ENCODE assay signal across 8 cellular contexts in the genomic region with DNA sequence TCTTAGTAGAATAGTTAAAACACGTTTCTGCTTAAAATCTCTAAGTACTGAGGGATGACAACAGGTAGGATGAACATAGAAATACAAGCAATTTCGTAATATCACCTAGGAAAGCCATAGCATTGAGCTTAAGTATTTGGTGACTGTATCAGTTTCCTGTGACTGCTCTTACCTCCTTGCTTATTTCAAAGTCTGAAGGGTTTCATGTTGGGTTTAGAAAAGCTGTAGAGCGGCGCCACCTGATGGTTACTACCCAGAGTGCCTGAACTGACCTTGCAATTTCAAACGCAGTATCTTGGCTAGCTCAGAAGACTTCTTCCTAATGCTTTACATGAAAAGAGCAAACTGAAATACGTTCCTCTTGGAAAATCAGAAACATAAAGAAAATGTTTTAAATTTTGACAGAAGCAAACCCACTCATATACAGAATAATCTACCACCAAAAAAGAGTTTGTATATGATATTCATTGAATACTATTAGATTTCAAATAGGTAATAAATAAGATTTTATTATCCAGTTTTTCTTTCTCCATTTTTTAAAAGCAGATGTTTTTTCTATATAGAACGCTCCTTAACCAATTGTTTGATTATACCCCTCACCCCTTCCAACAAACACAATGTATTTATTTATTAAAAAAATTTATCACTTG.
DNase-seq lines count a peak whose midpoint lies in the region; ATAC-seq, FAIRE-seq and TF ChIP-seq lines count a peak whose summit lies in the region.

No MANE protein-coding gene starts in this region.

- no peaks in the 10 kb centered on the region for H3K79me2 ChIP-seq in SU-DHL-6 (ENCODE audit: insufficient read depth, low read length)

- H3F3A ChIP-seq in SU-DHL-6 (ENCODE audit: insufficient read depth): no peaks in the 10 kb centered on the region

- peak overlapping the region; percentile 7 for H2AFZ ChIP-seq in SU-DHL-6 (ENCODE audit: low read depth, low read length, severe bottlenecking)

- H3K9me3 ChIP-seq in SU-DHL-6 (ENCODE audit: insufficient read depth, low read length): no peaks in the 10 kb centered on the region
- no peaks in the 10 kb centered on the region for H3K9me3 ChIP-seq in right cardiac atrium (ENCODE audit: control insufficient read depth, low read length)

- H3K27me3 ChIP-seq in SU-DHL-6 (ENCODE audit: low read length): no peaks in the 10 kb centered on the region
- no peaks in the 10 kb centered on the region for H3K27me3 ChIP-seq in right cardiac atrium (ENCODE audit: control insufficient read depth, insufficient read depth)

- peak overlapping the region; percentile 57 for H3K4me3 Mint-ChIP-seq in activated naive CD8-positive, alpha-beta T cell

- H3K4me2 ChIP-seq in SU-DHL-6 (ENCODE audit: low read depth, low read length, poor library complexity, severe bottlenecking): peak overlapping the region; percentile 5

- no peaks in the 10 kb centered on the region for H3K36me3 ChIP-seq in SU-DHL-6 (ENCODE audit: low read length)

- peak overlapping the region; percentile 2; the same call in 1 of the 2 replicates for H3K9ac ChIP-seq in SU-DHL-6 (ENCODE audit: low read length)

- peaks cover 3% of the 10 kb centered on the region for H3K4me1 ChIP-seq in right cardiac atrium (ENCODE audit: control insufficient read depth, insufficient read depth, low read length)

- no peaks in the 10 kb centered on the region for H3K27me3 Mint-ChIP-seq in activated naive CD8-positive, alpha-beta T cell

- intact Hi-C loops in right cardiac atrium (cut with DNase I): no loop called here

- H3K27ac ChIP-seq in SU-DHL-6 (ENCODE audit: low read depth, low read length): no peak overlapping the region
- no peak overlapping the region for H3K27ac ChIP-seq in right cardiac atrium (ENCODE audit: low read length)

- H3K4me3 ChIP-seq in SU-DHL-6 (ENCODE audit: insufficient read depth, low read length, poor library complexity, severe bottlenecking) (no peak overlapping the region), right cardiac atrium (ENCODE audit: low read length) (no peak overlapping the region)

- no peaks in the 10 kb centered on the region for H3K36me3 Mint-ChIP-seq in activated naive CD8-positive, alpha-beta T cell

- TF ChIP-seq CTCF in SU-DHL-6 (IDR thresholded peaks at IDR 0.05; ENCODE audit: insufficient read depth, low read length, poor library complexity, severe bottlenecking): peak; percentile 97

- H3K9me2 ChIP-seq in SU-DHL-6 (replicated peaks; ENCODE audit: insufficient read depth, low read length): no peaks in the 10 kb centered on the region

- FAIRE-seq in HTR-8/SVneo (lab: Jason Lieb, UNC): no peak

- H4K20me1 ChIP-seq in SU-DHL-6 (ENCODE audit: low read depth, low read length): no peaks in the 10 kb centered on the region

- WGBS in right cardiac atrium: 55% methylated on average over 7 of the region's 7 CpGs

- H3K4me1 Mint-ChIP-seq in activated naive CD8-positive, alpha-beta T cell (ENCODE audit: low read depth): peaks cover 42% of the 10 kb centered on the region

- ATAC-seq in right cardiac atrium (peak in 1 of 2 donors; percentile 61), GM18870 (IDR thresholded peaks at IDR 0.05; ENCODE audit: unreplicated experiment) (no peak)

- DNase-seq in NCI-H1092 treated with DMSO at 0.1 percent for 48 hours (lab: John Stamatoyannopoulos, UW) (peak; percentile 21), NCI-H1092 (lab: John Stamatoyannopoulos, UW) (no peak), HTR-8/SVneo (ENCODE audit: insufficient read length, low spot score) (peak; percentile 35), right cardiac atrium (peak; percentile 41 to 82 (median 50))
- DNase-seq in stimulated activated CD4-positive, alpha-beta T cell treated with anti-CD3 and anti-CD28 coated beads, Interleukin-15, amount 100 ng/mL, for 1 hour (ENCODE audit: low read depth in 1 of 2, low spot score in 1 of 2): peak; percentile 61

- peak overlapping the region; percentile 91 for H3K27ac Mint-ChIP-seq in activated naive CD8-positive, alpha-beta T cell

- H3K9me3 Mint-ChIP-seq in activated naive CD8-positive, alpha-beta T cell (ENCODE audit: low read depth): no peaks in the 10 kb centered on the region
